ENCODE assay signal across 8 cellular contexts in genomic region chr14:34331728-34332623, GRCh38.
DNase-seq lines count a peak whose midpoint lies in the region; ATAC-seq and TF ChIP-seq lines count a peak whose summit lies in the region.

No MANE protein-coding gene starts in this region.

- POLR2A ChIA-PET in naive thymus-derived CD8-positive, alpha-beta T cell (lab: Charles Lee): no interaction called here

- no peak for TF ChIP-seq EP300 in stomach (IDR thresholded peaks at IDR 0.05)

- no peaks in the 10 kb centered on the region for H3K9me3 Mint-ChIP-seq in CD4-positive, CD25-positive, alpha-beta regulatory T cell
- H3K9me3 Mint-ChIP-seq in endodermal cell: no peaks in the 10 kb centered on the region
- H3K9me3 Mint-ChIP-seq in naive thymus-derived CD8-positive, alpha-beta T cell: no peaks in the 10 kb centered on the region

- 61 to 65% methylated on average over 5 to 9 of the region's 9 CpGs for WGBS in endodermal cell (ENCODE audit: insufficient coverage in 1 of 2, insufficient read length in 1 of 2), 2 experiments
- WGBS in stomach, 5 donors: 41 to 47% (median 47%) methylated on average over 9 of the region's 9 CpGs

- peak; percentile 94 for TF ChIP-seq CTCF in endodermal cell (conservative IDR thresholded peaks at IDR 0.05)
- TF ChIP-seq CTCF in stomach (IDR thresholded peaks at IDR 0.05): peak in 5 of 7 experiments; percentile 59 to 77 (median 68)

- H3K4me1 ChIP-seq in CD4-positive, CD25-positive, alpha-beta regulatory T cell (ENCODE audit: control insufficient read depth, insufficient read depth, low read length, poor library complexity, severe bottlenecking): no peaks in the 10 kb centered on the region
- H3K4me1 ChIP-seq in endodermal cell (ENCODE audit: control insufficient read depth, insufficient read depth, low read length) (no peaks in the 10 kb centered on the region), stomach (peaks cover 0 to 27% (median 7%) of the 10 kb centered on the region in 4 donors)

- peaks cover 5 to 13% (median 9%) of the 10 kb centered on the region in 4 donors for H3K4me1 Mint-ChIP-seq in CD4-positive, CD25-positive, alpha-beta regulatory T cell
- H3K4me1 Mint-ChIP-seq in endodermal cell: peaks cover 4% of the 10 kb centered on the region
- H3K4me1 Mint-ChIP-seq in naive thymus-derived CD8-positive, alpha-beta T cell: peaks cover 0 to 14% (median 8%) of the 10 kb centered on the region in 4 donors

- no peak overlapping the region for H3K4me3 ChIP-seq in CD4-positive, CD25-positive, alpha-beta regulatory T cell (ENCODE audit: low read depth, low read length)
- H3K4me3 ChIP-seq in endodermal cell (ENCODE audit: low read length): no peak overlapping the region
- no peak overlapping the region for H3K4me3 ChIP-seq in stomach

- peak overlapping the region in 1 of 4 donors; percentile 2 for H3K4me3 Mint-ChIP-seq in CD4-positive, CD25-positive, alpha-beta regulatory T cell
- H3K4me3 Mint-ChIP-seq in endodermal cell: no peak overlapping the region
- H3K4me3 Mint-ChIP-seq in naive thymus-derived CD8-positive, alpha-beta T cell: no peak overlapping the region

- H3K27ac ChIP-seq in CD4-positive, CD25-positive, alpha-beta regulatory T cell (ENCODE audit: insufficient read depth, low read length, poor library complexity, severe bottlenecking): no peak overlapping the region
- no peak overlapping the region for H3K27ac ChIP-seq in endodermal cell (ENCODE audit: low read depth, low read length)
- no peak overlapping the region for H3K27ac ChIP-seq in stomach

- peak; percentile 52 to 69 for ATAC-seq in CD4-positive, CD25-positive, alpha-beta regulatory T cell (ENCODE audit: low read depth in 2 of 2)
- peak; percentile 81 for ATAC-seq in HG03342 (IDR thresholded peaks at IDR 0.05; ENCODE audit: unreplicated experiment)
- ATAC-seq in naive thymus-derived CD8-positive, alpha-beta T cell: peak; percentile 55 to 69

- H3K27me3 Mint-ChIP-seq in CD4-positive, CD25-positive, alpha-beta regulatory T cell: peaks cover 4% of the 10 kb centered on the region
- H3K27me3 Mint-ChIP-seq in endodermal cell (ENCODE audit: insufficient read depth): peaks cover 8% of the 10 kb centered on the region
- peaks cover 0 to 2% (median 0%) of the 10 kb centered on the region in 5 donors for H3K27me3 Mint-ChIP-seq in naive thymus-derived CD8-positive, alpha-beta T cell

- H3K36me3 Mint-ChIP-seq in CD4-positive, CD25-positive, alpha-beta regulatory T cell: no peaks in the 10 kb centered on the region
- no peaks in the 10 kb centered on the region for H3K36me3 Mint-ChIP-seq in endodermal cell (ENCODE audit: low read depth)
- no peaks in the 10 kb centered on the region for H3K36me3 Mint-ChIP-seq in naive thymus-derived CD8-positive, alpha-beta T cell

- no peak overlapping the region for H3K9ac ChIP-seq in endodermal cell (ENCODE audit: extremely low read depth, low read length, poor library complexity, severe bottlenecking)

- TF ChIP-seq POLR2A in stomach (IDR thresholded peaks at IDR 0.05): no peak

- no peaks in the 10 kb centered on the region for H3K36me3 ChIP-seq in CD4-positive, CD25-positive, alpha-beta regulatory T cell (ENCODE audit: control insufficient read depth, insufficient read depth, low read length)
- H3K36me3 ChIP-seq in endodermal cell (ENCODE audit: control insufficient read depth, insufficient read depth, low read length) (no peaks in the 10 kb centered on the region), stomach (no peaks in the 10 kb centered on the region)

- no peak overlapping the region for H3K27ac Mint-ChIP-seq in CD4-positive, CD25-positive, alpha-beta regulatory T cell
- no peak overlapping the region for H3K27ac Mint-ChIP-seq in endodermal cell
- H3K27ac Mint-ChIP-seq in naive thymus-derived CD8-positive, alpha-beta T cell: no peak overlapping the region

- no peaks in the 10 kb centered on the region for H3K9me3 ChIP-seq in CD4-positive, CD25-positive, alpha-beta regulatory T cell (ENCODE audit: control insufficient read depth in 2 of 2, low read length in 2 of 2)
- H3K9me3 ChIP-seq in endodermal cell (ENCODE audit: control insufficient read depth, low read length) (no peaks in the 10 kb centered on the region), stomach (no peaks in the 10 kb centered on the region)

- peak; percentile 8 to 66 (median 41) for DNase-seq in CD4-positive, CD25-positive, alpha-beta regulatory T cell
- DNase-seq in GM19238 (ENCODE audit: insufficient read length, low spot score) (peak; percentile 13), NCI-H446 treated with DMSO at 0.1 percent for 48 hours (lab: John Stamatoyannopoulos, UW) (peak; percentile 38), endodermal cell (peak; percentile 93), stomach (peak; percentile 72)
- DNase-seq in activated CD4-positive, alpha-beta T cell treated with anti-CD3 and anti-CD28 coated beads, Interleukin-2, amount 50 U/mL, for 4 hours: peak; percentile 48 to 49
- DNase-seq in naive thymus-derived CD8-positive, alpha-beta T cell: peak; percentile 15 to 72 (median 40)

- intact Hi-C loops in stomach (cut with DNase I; ENCODE audit: low total_unique reads): no loop called here

- no peaks in the 10 kb centered on the region for H3K27me3 ChIP-seq in CD4-positive, CD25-positive, alpha-beta regulatory T cell (ENCODE audit: control insufficient read depth, insufficient read depth, low read length)
- H3K27me3 ChIP-seq in endodermal cell (ENCODE audit: control insufficient read depth, insufficient read depth, low read length, poor library complexity, severe bottlenecking) (peaks cover 26% of the 10 kb centered on the region), stomach (no peaks in the 10 kb centered on the region)

Comparison
In these comparisons a context has a peak if more than half of its experiments do, and no peak if none do; other contexts are left out.
1. DNase-seq: peak in every context shown above with its lines; median percentile 93 in endodermal cell; 72 in stomach; 48 in activated CD4-positive, alpha-beta T cell treated with anti-CD3 and anti-CD28 coated beads, Interleukin-2, amount 50 U/mL, for 4 hours; 41 in CD4-positive, CD25-positive, alpha-beta regulatory T cell; 40 in naive thymus-derived CD8-positive, alpha-beta T cell; 38 in NCI-H446 treated with DMSO at 0.1 percent for 48 hours; 13 in GM19238.